21 cellular contexts compared by ENCODE assay signal in the genomic region with DNA sequence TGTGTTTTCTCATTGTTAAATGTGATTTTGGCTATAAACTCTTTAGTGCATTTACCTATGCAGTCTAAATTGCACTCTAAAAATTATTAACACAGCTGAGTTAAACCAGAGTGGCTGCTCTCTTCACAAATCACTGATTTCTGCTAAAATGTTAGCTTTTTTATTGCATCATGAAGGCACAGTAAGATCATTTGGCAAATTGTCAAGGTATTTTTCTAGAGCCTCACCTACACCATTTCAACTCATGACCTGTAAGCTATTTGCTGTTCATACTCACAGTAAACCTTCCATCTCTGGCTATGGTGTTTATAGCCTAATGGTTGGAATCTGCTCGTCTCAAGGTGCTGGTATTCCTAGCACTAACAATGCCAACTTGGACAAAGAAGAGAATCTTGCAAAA.
"Had no signal": no experiment of that assay in that cellular context is flagged by ENCODE, and none has a peak within 500 bp of the region (broad histone marks: within the 10 kb centered on the region; RNA-seq: fewer than 3 reads in every experiment).

No MANE protein-coding gene starts in this region.

- H3K27ac ChIP-seq: adrenal gland, ascending aorta, brain microvascular endothelial cell, sigmoid colon, stomach, WERI-Rb-1 had no signal

- H3K9me3 ChIP-seq: adrenal gland, ascending aorta, sigmoid colon, stomach had no signal

- H3K4me3 Mint-ChIP-seq: activated CD4-positive, alpha-beta T cell treated with anti-CD3 and anti-CD28 coated beads, Interleukin-2, amount 10 ng/mL, durations not matched to agents 7 days and 5 days; activated T-cell treated with anti-CD3 and anti-CD28 coated beads, Interleukin-2, amount 50 U/mL, for 24 hours; activated T-helper 17 cell treated with anti-CD3 and anti-CD28 coated beads, Interleukin-2, amount 50 U/mL, for 72 hours; memory B cell; neural crest cell; stimulated activated memory B cell treated with anti-CD40 and anti-IgM and Interleukin-4, amounts not matched to agents 10 μg/mL and 1 μg/mL and 100 μg/mL, for 72 hours; type B pancreatic cell had no signal

- DNase-seq: activated CD4-positive, CD25-positive, alpha-beta regulatory T cell treated with anti-CD3 and anti-CD28 coated beads, Interleukin-2, amount 50 U/mL, for 72 hours; activated T-cell treated with anti-CD3 and anti-CD28 coated beads, Interleukin-2, amount 50 U/mL, for 24 hours; adrenal gland; brain microvascular endothelial cell; effector memory CD4-positive, alpha-beta T cell; left ventricle myocardium superior; occipital lobe; sigmoid colon; stomach; WERI-Rb-1 had no signal

- ATAC-seq: esophagus mucosa; left ventricle myocardium superior; SK-N-SH treated with all-trans-retinoic acid at 6 μM for 48 hours; stimulated activated memory B cell treated with anti-CD40 and anti-IgM and Interleukin-4, amounts not matched to agents 10 μg/mL and 1 μg/mL and 100 μg/mL, for 72 hours had no signal

- H3K36me3 ChIP-seq: adrenal gland, brain microvascular endothelial cell, WERI-Rb-1 had no signal

- H3K36me3 Mint-ChIP-seq: activated naive CD8-positive, alpha-beta T cell had no signal

- H3K4me3 ChIP-seq: adrenal gland, ascending aorta, sigmoid colon, smooth muscle cell, stomach had no signal

- H3K4me1 ChIP-seq: adrenal gland, ascending aorta, sigmoid colon, stomach had no signal

- H3K27ac Mint-ChIP-seq: activated T-helper 17 cell treated with anti-CD3 and anti-CD28 coated beads, Interleukin-2, amount 50 U/mL, for 72 hours; memory B cell; stimulated activated memory B cell treated with anti-CD40 and anti-IgM and Interleukin-4, amounts not matched to agents 10 μg/mL and 1 μg/mL and 100 μg/mL, for 72 hours; type B pancreatic cell had no signal

- H3K27me3 ChIP-seq: adrenal gland, ascending aorta, brain microvascular endothelial cell, sigmoid colon, stomach had no signal

- H3K9me3 Mint-ChIP-seq: activated CD4-positive, alpha-beta T cell treated with anti-CD3 and anti-CD28 coated beads, Interleukin-2, amount 10 ng/mL, durations not matched to agents 7 days and 5 days; activated T-cell treated with anti-CD3 and anti-CD28 coated beads, Interleukin-2, amount 50 U/mL, for 24 hours; activated T-helper 17 cell treated with anti-CD3 and anti-CD28 coated beads, Interleukin-2, amount 50 U/mL, for 72 hours; memory B cell; neural crest cell; stimulated activated memory B cell treated with anti-CD40 and anti-IgM and Interleukin-4, amounts not matched to agents 10 μg/mL and 1 μg/mL and 100 μg/mL, for 72 hours; type B pancreatic cell had no signal

- H3K27me3 Mint-ChIP-seq: activated CD4-positive, alpha-beta T cell treated with anti-CD3 and anti-CD28 coated beads, Interleukin-2, amount 10 ng/mL, durations not matched to agents 7 days and 5 days; activated naive CD8-positive, alpha-beta T cell; activated T-cell treated with anti-CD3 and anti-CD28 coated beads, Interleukin-2, amount 50 U/mL, for 24 hours; activated T-helper 17 cell treated with anti-CD3 and anti-CD28 coated beads, Interleukin-2, amount 50 U/mL, for 72 hours; memory B cell; stimulated activated memory B cell treated with anti-CD40 and anti-IgM and Interleukin-4, amounts not matched to agents 10 μg/mL and 1 μg/mL and 100 μg/mL, for 72 hours; type B pancreatic cell had no signal
